Comparison of ENCODE assay signal across 16 cellular contexts in the genomic region with DNA sequence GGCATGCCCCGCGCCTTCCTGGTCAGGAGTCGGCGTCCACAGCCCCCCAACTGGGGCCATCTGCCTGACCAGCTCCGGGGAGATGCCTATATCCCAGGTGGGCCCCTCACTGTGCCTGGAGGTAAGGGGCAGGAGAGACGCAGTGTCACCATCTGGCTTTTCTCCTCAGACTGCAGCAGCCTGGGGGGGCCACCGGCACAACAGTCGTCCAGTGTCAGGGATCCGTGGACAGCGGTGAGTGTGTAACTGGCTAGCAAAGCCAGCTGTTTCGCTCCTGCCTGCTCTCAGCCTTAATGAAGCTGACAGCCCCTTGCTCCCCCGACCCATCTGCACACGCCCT. TPM values are rescaled to one million over a fixed set of nuclear protein-coding genes. Genes with fewer than 3 reads are reported as not detected.
"Had no signal": no experiment of that assay in that cellular context is flagged by ENCODE, and none has a peak within 500 bp of the region (broad histone marks: within the 10 kb centered on the region; RNA-seq: fewer than 3 reads in every experiment).

No MANE protein-coding gene starts in this region.

- DNase-seq: activated CD4-positive, alpha-beta T cell treated with anti-CD3 and anti-CD28 coated beads, Interleukin-2, amount 10 ng/mL, durations not matched to agents 24 days and 14 days; activated naive CD4-positive, alpha-beta T cell treated with anti-CD3 and anti-CD28 coated beads, Interleukin-2, amount 10 ng/mL, durations not matched to agents 7 days and 5 days; activated T-cell treated with anti-CD3 and anti-CD28 coated beads for 4 hours; effector CD8-positive, alpha-beta T cell; gastrocnemius medialis; kidney; left ventricle myocardium superior; psoas muscle; spleen; stimulated activated CD4-positive, alpha-beta T cell treated with anti-CD3 and anti-CD28 coated beads, Interleukin-2, amount 100 ng/mL, for 24 hours; stimulated activated naive CD4-positive, alpha-beta T cell; T-helper 9 cell; testis had no signal

- H3K4me3 ChIP-seq: gastrocnemius medialis, psoas muscle, spleen, testis had no signal

- H3K27me3 ChIP-seq: gastrocnemius medialis, spleen, testis had no signal

- H3K9me3 ChIP-seq: gastrocnemius medialis, psoas muscle, spleen, testis had no signal

- H3K27ac ChIP-seq: gastrocnemius medialis, psoas muscle, spleen, testis had no signal

- ATAC-seq: gastrocnemius medialis, left ventricle myocardium superior, psoas muscle, sciatic nerve had no signal

RNA-seq across cellular contexts. Expression of a gene that starts 0.2 kb away (rescaled TPM):
- polyA plus RNA-seq: adipose tissue, fibroblast of lung had no signal
